Comparison of ENCODE assay signal across 1 cellular context in genomic region chr1:248696261-248696660, GRCh38.
TF ChIP-seq lines count a peak whose summit lies in the region.

No MANE protein-coding gene starts in this region.

TF ChIP-seq in K562, 482 proteins besides CTCF, POLR2A, EP300 and RAD21:
- TF ChIP-seq DEAF1 (CRISPR knock-in tag; IDR thresholded peaks at IDR 0.05) (peak; percentile 35; the same call in 1 of the 2 replicates), MCM7 (IDR thresholded peaks at IDR 0.05) (no peak), SMC3 (conservative IDR thresholded peaks at IDR 0.05; ENCODE audit: insufficient read depth, low read depth, low read length) (peak; percentile 51; the same call in 1 of the 2 replicates)
